In the genomic region with DNA sequence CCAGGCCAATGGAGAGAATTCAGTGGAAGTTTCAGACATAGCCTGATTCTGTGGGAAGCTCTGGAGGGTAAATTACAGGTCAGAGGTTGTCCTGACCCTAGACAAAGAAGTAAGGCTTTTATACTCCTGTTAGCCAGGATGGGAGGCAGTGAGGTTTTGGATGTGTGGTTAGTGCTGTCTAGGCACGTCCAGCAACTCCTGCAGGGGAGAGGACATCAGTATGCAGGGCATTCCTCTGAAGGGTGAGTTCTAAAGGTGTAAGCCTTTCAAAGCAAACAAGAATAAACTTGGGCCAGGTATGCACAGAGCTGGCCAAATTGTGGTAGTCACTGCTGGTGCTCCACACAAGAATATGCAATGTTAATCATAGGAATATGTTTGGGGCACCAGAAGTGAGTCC, we compare ENCODE assay signal across 22 cellular contexts.
"Had no signal": no experiment of that assay in that cellular context is flagged by ENCODE, and none has a peak within 500 bp of the region (broad histone marks: within the 10 kb centered on the region; RNA-seq: fewer than 3 reads in every experiment).

No MANE protein-coding gene starts in this region.

- DNase-seq: activated CD4-positive, CD25-positive, alpha-beta regulatory T cell treated with anti-CD3 and anti-CD28 coated beads, Interleukin-2, amount 50 U/mL, for 72 hours; activated gamma-delta T cell treated with Interleukin-2 at 50 U/mL for 16 hours; activated T-cell treated with anti-CD3 and anti-CD28 coated beads, Interleukin-2, amount 50 U/mL, for 1 hour; aorta; caudate nucleus; dermis blood vessel endothelial cell; effector CD8-positive, alpha-beta T cell; occipital lobe; posterior cingulate gyrus; stimulated activated CD4-positive, alpha-beta T cell treated with anti-CD3 and anti-CD28 coated beads, Interleukin-2, amount 100 ng/mL, for 48 hours; stimulated activated CD8-positive, alpha-beta memory T cell treated with anti-CD3 and anti-CD28 coated beads, Interleukin-4, amount 100 ng/mL, for 48 hours; stimulated activated naive B cell treated with anti-CD40 and anti-IgM and Interleukin-4, amounts not matched to agents 10 μg/mL and 1 μg/mL and 100 μg/mL, for 72 hours; T-cell; testis; trophoblast cell had no signal

- H3K27me3 Mint-ChIP-seq: activated naive CD4-positive, alpha-beta T cell treated with anti-CD3 and anti-CD28 coated beads, Interleukin-2, amount 50 U/mL, for 24 hours; brain; memory B cell; stimulated activated naive B cell treated with anti-CD40 and anti-IgM and Interleukin-4, amounts not matched to agents 10 μg/mL and 1 μg/mL and 100 μg/mL, for 72 hours; T-cell had no signal

- H3K27ac Mint-ChIP-seq: activated naive CD4-positive, alpha-beta T cell treated with anti-CD3 and anti-CD28 coated beads, Interleukin-2, amount 50 U/mL, for 24 hours; brain; memory B cell; nephron; stimulated activated naive B cell treated with anti-CD40 and anti-IgM and Interleukin-4, amounts not matched to agents 10 μg/mL and 1 μg/mL and 100 μg/mL, for 72 hours; T-cell; T-helper 2 cell treated with Interferon-gamma antibody and Interleukin-4, amounts not matched to agents 5 μg/mL and 100 μg/mL, for 36 hours had no signal

- H3K4me3 ChIP-seq: testis had no signal

- H3K27me3 ChIP-seq: testis had no signal

- H3K36me3 Mint-ChIP-seq: activated naive CD4-positive, alpha-beta T cell treated with anti-CD3 and anti-CD28 coated beads, Interleukin-2, amount 50 U/mL, for 24 hours; brain; stimulated activated naive B cell treated with anti-CD40 and anti-IgM and Interleukin-4, amounts not matched to agents 10 μg/mL and 1 μg/mL and 100 μg/mL, for 72 hours; T-cell had no signal

- H3K9me3 Mint-ChIP-seq: activated naive CD4-positive, alpha-beta T cell treated with anti-CD3 and anti-CD28 coated beads, Interleukin-2, amount 50 U/mL, for 24 hours; brain; memory B cell; nephron; stimulated activated naive B cell treated with anti-CD40 and anti-IgM and Interleukin-4, amounts not matched to agents 10 μg/mL and 1 μg/mL and 100 μg/mL, for 72 hours; T-helper 2 cell treated with Interferon-gamma antibody and Interleukin-4, amounts not matched to agents 5 μg/mL and 100 μg/mL, for 36 hours had no signal

- H3K27ac ChIP-seq: testis, VCaP had no signal

- FAIRE-seq: endothelial cell of umbilical vein had no signal

- H3K4me1 Mint-ChIP-seq: activated naive CD4-positive, alpha-beta T cell treated with anti-CD3 and anti-CD28 coated beads, Interleukin-2, amount 50 U/mL, for 24 hours; memory B cell; nephron; stimulated activated naive B cell treated with anti-CD40 and anti-IgM and Interleukin-4, amounts not matched to agents 10 μg/mL and 1 μg/mL and 100 μg/mL, for 72 hours; T-cell had no signal

- H3K4me1 ChIP-seq: testis had no signal

- H3K4me3 Mint-ChIP-seq: activated naive CD4-positive, alpha-beta T cell treated with anti-CD3 and anti-CD28 coated beads, Interleukin-2, amount 50 U/mL, for 24 hours; brain; memory B cell; nephron; stimulated activated naive B cell treated with anti-CD40 and anti-IgM and Interleukin-4, amounts not matched to agents 10 μg/mL and 1 μg/mL and 100 μg/mL, for 72 hours; T-cell; T-helper 2 cell treated with Interferon-gamma antibody and Interleukin-4, amounts not matched to agents 5 μg/mL and 100 μg/mL, for 36 hours had no signal

- H3K9me3 ChIP-seq: testis had no signal

- ATAC-seq: stimulated activated naive B cell treated with anti-CD40 and anti-IgM and Interleukin-4, amounts not matched to agents 10 μg/mL and 1 μg/mL and 100 μg/mL, for 72 hours; T-cell had no signal
